14 cellular contexts compared by ENCODE assay signal in the genomic region with DNA sequence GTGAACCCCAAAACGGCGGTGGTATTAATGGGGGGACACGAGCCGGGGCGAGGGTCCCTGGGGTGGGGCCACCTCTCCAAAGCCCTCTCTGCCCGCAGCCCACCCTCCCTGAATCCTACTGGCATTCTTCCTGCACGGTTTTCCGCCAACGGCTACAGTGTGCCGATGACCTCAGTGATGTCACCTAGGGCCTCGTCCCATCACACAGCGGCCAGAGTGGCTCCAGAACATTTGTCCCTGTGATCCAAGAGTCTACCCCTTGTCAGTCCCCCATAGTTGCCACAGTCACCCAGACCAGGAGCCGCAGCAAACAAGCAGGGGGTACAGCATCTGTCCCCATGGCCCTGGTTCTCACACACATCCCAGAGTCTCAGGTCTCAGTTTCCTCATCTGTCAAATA.
"Had no signal": no experiment of that assay in that cellular context is flagged by ENCODE, and none has a peak within 500 bp of the region (broad histone marks: within the 10 kb centered on the region; RNA-seq: fewer than 3 reads in every experiment).

No MANE protein-coding gene starts in this region.

- H3K27me3 Mint-ChIP-seq: activated CD4-positive, alpha-beta T cell treated with anti-CD3 and anti-CD28 coated beads, Interleukin-2, amount 10 ng/mL, durations not matched to agents 7 days and 5 days had no signal

- H3K4me3 ChIP-seq: body of pancreas, coronary artery, lung, transverse colon, vagina had no signal

- H3K27ac ChIP-seq: body of pancreas, coronary artery, transverse colon, vagina had no signal

- DNase-seq: activated CD4-positive, alpha-beta T cell treated with anti-CD3 and anti-CD28 coated beads, Interleukin-2, amount 10 ng/mL, durations not matched to agents 7 days and 5 days; activated CD4-positive, CD25-positive, alpha-beta regulatory T cell; activated naive CD4-positive, alpha-beta T cell treated with anti-CD3 and anti-CD28 coated beads, Interleukin-2, amount 50 U/mL, for 16 hours; activated T-cell treated with anti-CD3 and anti-CD28 coated beads for 4 hours; amygdala; body of pancreas; central memory CD4-positive, alpha-beta T cell; foreskin fibroblast; stimulated activated CD4-positive, alpha-beta T cell treated with anti-CD3 and anti-CD28 coated beads, Interleukin-2, amount 100 ng/mL, for 48 hours; stimulated activated naive CD4-positive, alpha-beta T cell treated with Interleukin-2 at 50 U/mL for 16 hours; transverse colon had no signal

- H3K9me3 Mint-ChIP-seq: activated CD4-positive, alpha-beta T cell treated with anti-CD3 and anti-CD28 coated beads, Interleukin-2, amount 10 ng/mL, durations not matched to agents 7 days and 5 days had no signal

- H3K27me3 ChIP-seq: body of pancreas, transverse colon, vagina had no signal

- H3K36me3 ChIP-seq: transverse colon, vagina had no signal

- ATAC-seq: body of pancreas had no signal

- H3K9me3 ChIP-seq: body of pancreas, transverse colon, vagina had no signal
